ENCODE assay signal across 1 cellular context in genomic region chr19:34403784-34404108, GRCh38.
TF ChIP-seq lines count a peak whose summit lies in the region.

No MANE protein-coding gene starts in this region.

TF ChIP-seq in SK-N-SH, 30 proteins besides CTCF, POLR2A, EP300 and RAD21 (continued from another document):
- TF ChIP-seq REST (IDR thresholded peaks at IDR 0.05; ENCODE audit: low read depth, low read length), result no peak
- no peak for TF ChIP-seq RXRA (IDR thresholded peaks at IDR 0.05; ENCODE audit: borderline replicate concordance, low read depth)
- no peak for TF ChIP-seq JUND (IDR thresholded peaks at IDR 0.05)
